In the genomic region with DNA sequence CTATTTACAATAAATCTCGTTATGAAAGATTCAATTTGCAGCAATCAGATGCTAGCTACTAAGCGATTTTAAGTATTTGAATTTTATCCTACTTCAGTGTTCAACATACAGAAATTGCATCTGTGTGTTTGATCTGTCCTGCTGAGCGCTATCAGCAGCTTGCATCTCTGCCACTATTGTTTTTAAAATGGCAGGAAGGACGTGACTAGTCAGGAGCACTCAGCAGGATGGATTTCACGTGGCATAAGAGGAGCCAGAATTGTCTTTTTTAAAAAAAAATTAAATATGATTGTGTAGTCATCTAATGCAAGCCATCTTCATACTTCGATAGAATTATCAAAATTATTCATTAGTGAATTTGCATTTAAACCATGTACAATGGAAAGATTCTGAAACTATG, we compare ENCODE assay signal across 21 cellular contexts. TPM values are rescaled to one million over a fixed set of nuclear protein-coding genes. Genes with fewer than 3 reads are reported as not detected.
DNase-seq lines count a peak whose midpoint lies in the region; ATAC-seq and TF ChIP-seq lines count a peak whose summit lies in the region.
"Had no signal": no experiment of that assay in that cellular context is flagged by ENCODE, and none has a peak within 500 bp of the region (broad histone marks: within the 10 kb centered on the region; RNA-seq: fewer than 3 reads in every experiment).

No MANE protein-coding gene starts in this region.

- H2AFZ ChIP-seq in GM23338 (no peak overlapping the region), neural cell (ENCODE audit: low read depth, low read length) (no peak overlapping the region)

- H3K4me3 Mint-ChIP-seq in GM23338: no peak overlapping the region
- H3K4me3 Mint-ChIP-seq in CD4-positive, alpha-beta T cell: no peak overlapping the region
- H3K4me3 Mint-ChIP-seq: T-helper 17 cell had no signal

- no peaks in the 10 kb centered on the region for H3K9me3 ChIP-seq in neural cell (ENCODE audit: low read length)
- no peaks in the 10 kb centered on the region for H3K9me3 ChIP-seq in CD4-positive, alpha-beta T cell (ENCODE audit: control insufficient read depth, low read length)
- H3K9me3 ChIP-seq: Peyer's patch, SJSA1 had no signal

- no peaks in the 10 kb centered on the region for H3K9me3 Mint-ChIP-seq in GM23338
- H3K9me3 Mint-ChIP-seq in CD4-positive, alpha-beta T cell: peaks cover 3% of the 10 kb centered on the region

- TF ChIP-seq RAD21 in neural cell (conservative IDR thresholded peaks at IDR 0.05): no peak

- H4K20me1 ChIP-seq in GM23338 (replicated peaks; ENCODE audit: insufficient read depth): no peaks in the 10 kb centered on the region
- H4K20me1 ChIP-seq in neural cell (ENCODE audit: insufficient read depth): no peaks in the 10 kb centered on the region

- CTCF ChIA-PET in CD4-positive, alpha-beta T cell (lab: Charles Lee): no interaction called here

- TF ChIP-seq CTCF in GM23338 (conservative IDR thresholded peaks at IDR 0.05; ENCODE audit: low read depth in 2 of 2): no peak
- no peak for TF ChIP-seq CTCF in neural cell (IDR thresholded peaks at IDR 0.05; ENCODE audit: poor library complexity, severe bottlenecking)
- no peak for TF ChIP-seq CTCF in CD4-positive, alpha-beta T cell (IDR thresholded peaks at IDR 0.05)

- no peaks in the 10 kb centered on the region for H3K36me3 Mint-ChIP-seq in GM23338 (ENCODE audit: low read depth)
- no peaks in the 10 kb centered on the region for H3K36me3 Mint-ChIP-seq in CD4-positive, alpha-beta T cell (ENCODE audit: low read depth)

- POLR2A ChIA-PET in CD4-positive, alpha-beta T cell (lab: Charles Lee): no interaction called here

- H3K79me2 ChIP-seq in GM23338 (replicated peaks; ENCODE audit: insufficient read depth): no peaks in the 10 kb centered on the region
- no peaks in the 10 kb centered on the region for H3K79me2 ChIP-seq in neural cell (replicated peaks; ENCODE audit: insufficient read depth, low read length)

- H3F3A ChIP-seq in GM23338 (replicated peaks; ENCODE audit: low read depth): peaks cover 6% of the 10 kb centered on the region; the same call in 1 of the 2 replicates
- H3F3A ChIP-seq in neural cell (ENCODE audit: insufficient read depth, low read length, poor library complexity, severe bottlenecking): no peaks in the 10 kb centered on the region

- H3K4me3 ChIP-seq in GM23338: no peak overlapping the region
- H3K4me3 ChIP-seq in neural cell (ENCODE audit: low read length): no peak overlapping the region
- H3K4me3 ChIP-seq: Peyer's patch, SJSA1 had no signal

- no peak overlapping the region for H3K27ac Mint-ChIP-seq in GM23338
- no peak overlapping the region for H3K27ac Mint-ChIP-seq in CD4-positive, alpha-beta T cell
- H3K27ac Mint-ChIP-seq: T-helper 17 cell had no signal

- no peak overlapping the region for H3K9ac ChIP-seq in neural cell (ENCODE audit: low read length)

- H3K27me3 ChIP-seq in GM23338 (ENCODE audit: insufficient read depth) (peaks cover 43% of the 10 kb centered on the region), neural cell (ENCODE audit: insufficient read depth, low read depth, low read length) (peaks cover 33% of the 10 kb centered on the region)
- H3K27me3 ChIP-seq in CD4-positive, alpha-beta T cell (ENCODE audit: control insufficient read depth, insufficient read depth, low read length): peaks cover 25% of the 10 kb centered on the region

- no peaks in the 10 kb centered on the region for H3K9me2 ChIP-seq in GM23338 (ENCODE audit: insufficient read depth)
- H3K9me2 ChIP-seq in neural cell (ENCODE audit: insufficient read depth, low read length): no peaks in the 10 kb centered on the region

- no peak for TF ChIP-seq EP300 in neural cell (conservative IDR thresholded peaks at IDR 0.05; ENCODE audit: poor library complexity, severe bottlenecking)

- peak overlapping the region; percentile 65; the same call in 1 of the 2 replicates for H3K4me2 ChIP-seq in GM23338
- H3K4me2 ChIP-seq in neural cell (ENCODE audit: low read length): no peak overlapping the region

- no peaks in the 10 kb centered on the region for H3K36me3 ChIP-seq in GM23338 (ENCODE audit: insufficient read depth)
- no peaks in the 10 kb centered on the region for H3K36me3 ChIP-seq in neural cell (ENCODE audit: insufficient read depth, low read length)
- H3K36me3 ChIP-seq: Peyer's patch, SJSA1 had no signal

- H3K4me1 ChIP-seq in GM23338 (ENCODE audit: insufficient read depth): peaks cover 33% of the 10 kb centered on the region
- H3K4me1 ChIP-seq: SJSA1 had no signal

- no peak overlapping the region for H3K27ac ChIP-seq in GM23338 (ENCODE audit: low read depth)
- H3K27ac ChIP-seq in neural cell (ENCODE audit: low read length): no peak overlapping the region
- H3K27ac ChIP-seq in CD4-positive, alpha-beta T cell (ENCODE audit: low read depth, low read length): no peak overlapping the region
- H3K27ac ChIP-seq: Peyer's patch, SJSA1 had no signal

- intact Hi-C loops in CD4-positive, alpha-beta T cell (cut with DNase I, micrococcal nuclease): no loop called here

- ATAC-seq in GM23338: no peak
- no peak for ATAC-seq in HG02571 (IDR thresholded peaks at IDR 0.05; ENCODE audit: unreplicated experiment)
- no peak for ATAC-seq in CD4-positive, alpha-beta T cell (ENCODE audit: poor library complexity)
- ATAC-seq: HCT116, T-helper 17 cell had no signal

- no peak for DNase-seq in GM23338 (ENCODE audit: low spot score)
- peak; percentile 31 to 72 for DNase-seq in NCI-H2081 (lab: John Stamatoyannopoulos, UW)
- peak; percentile 44 for DNase-seq in NCI-H774 (lab: John Stamatoyannopoulos, UW)
- DNase-seq in SW480 (ENCODE audit: low spot score): no peak
- DNase-seq in CD4-positive, alpha-beta T cell: no peak
- no peak for DNase-seq in NCI-H1436 (lab: John Stamatoyannopoulos, UW)
- DNase-seq: C1 segment of cervical spinal cord; DMS 273 treated with DMSO at 0.1 percent for 48 hours; GDM1; Kasumi-1; MM.1S; NCI-H1105; NCI-H1930; NCI-H510A treated with DMSO at 0.1 percent for 48 hours; NK-92 treated with Interleukin-12 subunit alpha and Interleukin-12 subunit beta, amount 100 ng/mL, for 24 hours; Peyer's patch; T-helper 17 cell had no signal

- H3K27me3 Mint-ChIP-seq in GM23338 (ENCODE audit: insufficient read depth, low read depth, poor library complexity): peaks cover 30% of the 10 kb centered on the region
- peaks cover 58% of the 10 kb centered on the region for H3K27me3 Mint-ChIP-seq in CD4-positive, alpha-beta T cell

- peaks cover 35% of the 10 kb centered on the region for H3K4me1 Mint-ChIP-seq in GM23338
- peaks cover 7% of the 10 kb centered on the region for H3K4me1 Mint-ChIP-seq in CD4-positive, alpha-beta T cell (ENCODE audit: low read depth)

TF ChIP-seq in GM23338, 12 proteins besides CTCF, POLR2A, EP300 and RAD21 (continues in another document):
- TF ChIP-seq, protein P1, sequence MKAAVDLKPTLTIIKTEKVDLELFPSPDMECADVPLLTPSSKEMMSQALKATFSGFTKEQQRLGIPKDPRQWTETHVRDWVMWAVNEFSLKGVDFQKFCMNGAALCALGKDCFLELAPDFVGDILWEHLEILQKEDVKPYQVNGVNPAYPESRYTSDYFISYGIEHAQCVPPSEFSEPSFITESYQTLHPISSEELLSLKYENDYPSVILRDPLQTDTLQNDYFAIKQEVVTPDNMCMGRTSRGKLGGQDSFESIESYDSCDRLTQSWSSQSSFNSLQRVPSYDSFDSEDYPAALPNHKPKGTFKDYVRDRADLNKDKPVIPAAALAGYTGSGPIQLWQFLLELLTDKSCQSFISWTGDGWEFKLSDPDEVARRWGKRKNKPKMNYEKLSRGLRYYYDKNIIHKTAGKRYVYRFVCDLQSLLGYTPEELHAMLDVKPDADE (IDR thresholded peaks at IDR 0.05): no peak
- no peak for TF ChIP-seq STAT1 (IDR thresholded peaks at IDR 0.05; ENCODE audit: unreplicated experiment)

TF ChIP-seq in neural cell, 6 proteins besides CTCF, POLR2A, EP300 and RAD21:
- peak; percentile 16 for TF ChIP-seq POLR2AphosphoS5 (IDR thresholded peaks at IDR 0.05)
- no peak for TF ChIP-seq MXI1 (conservative IDR thresholded peaks at IDR 0.05; ENCODE audit: poor library complexity, severe bottlenecking)

RNA-seq across cellular contexts. Expression of a gene that starts 2.8 kb away (rescaled TPM):
- total RNA-seq in GM23338 (2014; rRNA removed; shearing (Covaris generic)): 0.78 and 1.9 TPM in 2 replicates
- polyA plus RNA-seq in GM23338 (2016; fragmentation: Nextera tagmentation; extraction: Ambion mirVana) (0.38 and 0.44 TPM in 2 replicates), neural cell (0.33 and 0.90 TPM in 2 replicates)
- polyA minus RNA-seq in neural cell: 0.24 TPM in 1 of 2 replicates, not detected in the other
- not detected for total RNA-seq in CD4-positive, alpha-beta T cell
- total RNA-seq: SJSA1 had no signal

Comparison
In these comparisons a context has a peak if more than half of its experiments do, and no peak if none do; other contexts are left out.
1. DNase-seq: peak in NCI-H2081 (2 of 2) and NCI-H774 (single experiment); none in GM23338 (single experiment), SW480 (single experiment), CD4-positive, alpha-beta T cell (0 of 10) and NCI-H1436 (single experiment).